14 cellular contexts compared by ENCODE assay signal in genomic region chr1:20710450-20711284, GRCh38. TPM values are rescaled to one million over a fixed set of nuclear protein-coding genes. Genes with fewer than 3 reads are reported as not detected.
"Had no signal": no experiment of that assay in that cellular context is flagged by ENCODE, and none has a peak within 500 bp of the region (broad histone marks: within the 10 kb centered on the region; RNA-seq: fewer than 3 reads in every experiment).

No MANE protein-coding gene starts in this region.

- H3K4me1 ChIP-seq: esophagus muscularis mucosa, testis had no signal

- DNase-seq: activated CD4-positive, alpha-beta T cell treated with anti-CD3 and anti-CD28 coated beads, Interleukin-2, amount 50 U/mL, for 4 hours; activated CD4-positive, CD25-positive, alpha-beta regulatory T cell treated with anti-CD3 and anti-CD28 coated beads, Interleukin-2, amount 50 U/mL, for 72 hours; activated naive CD4-positive, alpha-beta T cell treated with anti-CD3 and anti-CD28 coated beads, Interleukin-2, amount 50 U/mL, for 16 hours; activated T-cell treated with anti-CD3 and anti-CD28 coated beads, Interleukin-2, amount 50 U/mL, for 1 hour; amniotic stem cell; brain microvascular endothelial cell; left colon; natural killer cell; stimulated activated CD4-positive, alpha-beta T cell treated with anti-CD3 and anti-CD28 coated beads, Interleukin-15, amount 100 ng/mL, for 24 hours; stimulated activated CD4-positive, alpha-beta T cell treated with anti-CD3 and anti-CD28 coated beads, Interleukin-4, amount 100 ng/mL, for 24 hours; T-helper 9 cell; testis had no signal

- H3K27me3 ChIP-seq: brain microvascular endothelial cell, testis had no signal

- H3K36me3 ChIP-seq: brain microvascular endothelial cell, esophagus muscularis mucosa had no signal

- H3K4me3 ChIP-seq: esophagus muscularis mucosa, testis had no signal

- H3K4me1 Mint-ChIP-seq: natural killer cell had no signal

- H3K27ac ChIP-seq: brain microvascular endothelial cell, esophagus muscularis mucosa, testis had no signal

- H3K9me3 Mint-ChIP-seq: natural killer cell; stimulated activated naive CD8-positive, alpha-beta T cell treated with anti-CD3 and anti-CD28 coated beads, Interleukin-15, Interleukin-2, amounts not matched to agents 100 ng/mL and 50 ng/mL, for 24 hours had no signal

- H3K9me3 ChIP-seq: esophagus muscularis mucosa, testis had no signal

- H3K36me3 Mint-ChIP-seq: natural killer cell had no signal

- H3K27ac Mint-ChIP-seq: natural killer cell; stimulated activated naive CD8-positive, alpha-beta T cell treated with anti-CD3 and anti-CD28 coated beads, Interleukin-15, Interleukin-2, amounts not matched to agents 100 ng/mL and 50 ng/mL, for 24 hours had no signal

- H3K4me3 Mint-ChIP-seq: natural killer cell; stimulated activated naive CD8-positive, alpha-beta T cell treated with anti-CD3 and anti-CD28 coated beads, Interleukin-15, Interleukin-2, amounts not matched to agents 100 ng/mL and 50 ng/mL, for 24 hours had no signal

RNA-seq across cellular contexts. Expression of gene KIF17, which starts 7.1 kb away (rescaled TPM):
- total RNA-seq: natural killer cell had no signal

RNA-seq across cellular contexts. Expression of gene SH2D5, which starts 21.8 kb away (rescaled TPM):
- total RNA-seq: natural killer cell had no signal
